ENCODE assay signal across 8 cellular contexts in the genomic region with DNA sequence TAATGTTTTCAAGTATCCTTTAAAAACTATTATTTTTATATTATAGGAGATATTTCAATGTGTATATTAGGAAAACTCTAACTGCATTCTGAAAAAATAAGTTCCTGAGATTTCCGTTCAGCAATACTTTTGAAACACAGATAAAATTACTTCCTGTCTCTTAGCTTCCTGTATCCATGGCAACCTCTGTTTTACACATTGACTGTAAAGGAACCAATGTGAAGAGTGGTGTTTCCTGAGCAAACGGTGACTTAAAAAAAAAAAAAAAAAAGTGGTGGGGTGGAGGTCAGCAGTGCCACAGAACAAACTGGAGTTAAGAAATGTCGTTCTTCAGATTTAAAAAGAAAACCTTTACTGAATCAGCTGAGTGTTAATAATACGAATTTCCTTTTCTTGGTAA. TPM values are rescaled to one million over a fixed set of nuclear protein-coding genes. Genes with fewer than 3 reads are reported as not detected.
DNase-seq lines count a peak whose midpoint lies in the region; ATAC-seq and TF ChIP-seq lines count a peak whose summit lies in the region.

A gene with protein sequence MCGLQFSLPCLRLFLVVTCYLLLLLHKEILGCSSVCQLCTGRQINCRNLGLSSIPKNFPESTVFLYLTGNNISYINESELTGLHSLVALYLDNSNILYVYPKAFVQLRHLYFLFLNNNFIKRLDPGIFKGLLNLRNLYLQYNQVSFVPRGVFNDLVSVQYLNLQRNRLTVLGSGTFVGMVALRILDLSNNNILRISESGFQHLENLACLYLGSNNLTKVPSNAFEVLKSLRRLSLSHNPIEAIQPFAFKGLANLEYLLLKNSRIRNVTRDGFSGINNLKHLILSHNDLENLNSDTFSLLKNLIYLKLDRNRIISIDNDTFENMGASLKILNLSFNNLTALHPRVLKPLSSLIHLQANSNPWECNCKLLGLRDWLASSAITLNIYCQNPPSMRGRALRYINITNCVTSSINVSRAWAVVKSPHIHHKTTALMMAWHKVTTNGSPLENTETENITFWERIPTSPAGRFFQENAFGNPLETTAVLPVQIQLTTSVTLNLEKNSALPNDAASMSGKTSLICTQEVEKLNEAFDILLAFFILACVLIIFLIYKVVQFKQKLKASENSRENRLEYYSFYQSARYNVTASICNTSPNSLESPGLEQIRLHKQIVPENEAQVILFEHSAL (plus strand): TSS at position 280 of the 400 bp plus-strand sequence. CDS start 620 bp downstream, outside the sequence.

- H3K4me3 ChIP-seq in PC-9, result no peak within 1 kb of the TSS

- H3K27me3 Mint-ChIP-seq in central memory CD8-positive, alpha-beta T cell, result no peaks in the 10 kb centered on the region
- H3K27me3 Mint-ChIP-seq in nephron progenitor cell (ENCODE audit: low read depth, poor library complexity), result no peaks in the 10 kb centered on the region

- CTCF ChIA-PET in PC-9 (lab: Charles Lee), result no interaction called here

- intact Hi-C loops in PC-9 (cut with micrococcal nuclease; ENCODE audit: unreplicated experiment), result no loop called here

- no peak within 1 kb of the TSS for H2AFZ ChIP-seq in PC-9

- ATAC-seq in GM18499 (IDR thresholded peaks at IDR 0.05; ENCODE audit: insufficient read depth, unreplicated experiment), result peak; percentile 88
- peak; percentile 79 for ATAC-seq in GM21529 (IDR thresholded peaks at IDR 0.05; ENCODE audit: unreplicated experiment)
- ATAC-seq in central memory CD8-positive, alpha-beta T cell (replicated peaks; ENCODE audit: extremely low read depth, poor library complexity, severe bottlenecking), result peak; percentile 99

- TF ChIP-seq CTCF in nephron progenitor cell (IDR thresholded peaks at IDR 0.05) (no peak), PC-9 (conservative IDR thresholded peaks at IDR 0.05) (no peak)

- no TSS peak for BruUV-seq in PC-9 (replicated peaks; lab: Mats Ljungman, UMichigan)

- H3K9me3 Mint-ChIP-seq in central memory CD8-positive, alpha-beta T cell, result no peaks in the 10 kb centered on the region
- no peaks in the 10 kb centered on the region for H3K9me3 Mint-ChIP-seq in nephron progenitor cell

- H3K79me2 ChIP-seq in PC-9 (ENCODE audit: low read depth), result no peaks in the 10 kb centered on the region

- H3K27ac Mint-ChIP-seq in central memory CD8-positive, alpha-beta T cell (ENCODE audit: low read depth), result peak within 1 kb of the TSS; percentile 95
- H3K27ac Mint-ChIP-seq in nephron progenitor cell, result peak within 1 kb of the TSS; percentile 6

- peaks cover 7% of the 10 kb centered on the region for H3K36me3 Mint-ChIP-seq in central memory CD8-positive, alpha-beta T cell (ENCODE audit: insufficient read depth)
- H3K36me3 Mint-ChIP-seq in nephron progenitor cell (ENCODE audit: low read depth), result peaks cover 7% of the 10 kb centered on the region

- no peak within 1 kb of the TSS for H3K4me2 ChIP-seq in PC-9

- no peaks in the 10 kb centered on the region for H3K9me3 ChIP-seq in PC-9 (ENCODE audit: insufficient read depth, low read depth)

- H3K9me2 ChIP-seq in PC-9 (ENCODE audit: insufficient read depth), result no peaks in the 10 kb centered on the region

- H3K4me1 Mint-ChIP-seq in central memory CD8-positive, alpha-beta T cell, result peaks cover 19% of the 10 kb centered on the region
- peaks cover 6% of the 10 kb centered on the region for H3K4me1 Mint-ChIP-seq in nephron progenitor cell

- DNase-seq in KG1 (lab: John Stamatoyannopoulos, UW) (peak; percentile 82), nephron progenitor cell (peak; percentile 7), PC-9 (no peak), superior temporal gyrus (ENCODE audit: extremely low spot score) (no peak), NCI-H1092 treated with DMSO at 0.1 percent for 48 hours (lab: John Stamatoyannopoulos, UW) (no peak)
- no peak for DNase-seq in central memory CD8-positive, alpha-beta T cell (ENCODE audit: low spot score in 2 of 2)

- peak within 1 kb of the TSS; percentile 63 for H3K4me3 Mint-ChIP-seq in central memory CD8-positive, alpha-beta T cell
- no peak within 1 kb of the TSS for H3K4me3 Mint-ChIP-seq in nephron progenitor cell

- no peak within 1 kb of the TSS for H3K27ac ChIP-seq in PC-9

- no peaks in the 10 kb centered on the region for H3K4me1 ChIP-seq in PC-9 (replicated peaks; ENCODE audit: insufficient read depth)

- H3F3A ChIP-seq in PC-9 (ENCODE audit: insufficient read depth, low read depth), result no peaks in the 10 kb centered on the region

- no peaks in the 10 kb centered on the region for H3K27me3 ChIP-seq in PC-9 (ENCODE audit: insufficient read depth, low read depth)

- no peaks in the 10 kb centered on the region for H3K36me3 ChIP-seq in PC-9 (ENCODE audit: low read depth)

- H4K20me1 ChIP-seq in PC-9 (ENCODE audit: insufficient read depth), result no peaks in the 10 kb centered on the region

- POLR2A ChIA-PET in PC-9 (lab: Charles Lee; ENCODE audit: unreplicated experiment), result no interaction called here

RNA-seq across cellular contexts. Expression of the gene that starts here (rescaled TPM):
- 0.98 and 1.1 TPM in 2 replicates for total RNA-seq in PC-9 (2021)

Comparison
In these comparisons a context has a peak if more than half of its experiments do, and no peak if none do; other contexts are left out.
1. DNase-seq: peak in KG1 (single experiment) and nephron progenitor cell (single experiment); none in central memory CD8-positive, alpha-beta T cell (0 of 2), PC-9 (0 of 2), superior temporal gyrus (single experiment) and NCI-H1092 treated with DMSO at 0.1 percent for 48 hours (single experiment).
2. Peak in every context shown above with its lines, with median percentiles within 50 percentile points of each other: ATAC-seq.